Comparison of ENCODE assay signal across 1 cellular context in the genomic region with DNA sequence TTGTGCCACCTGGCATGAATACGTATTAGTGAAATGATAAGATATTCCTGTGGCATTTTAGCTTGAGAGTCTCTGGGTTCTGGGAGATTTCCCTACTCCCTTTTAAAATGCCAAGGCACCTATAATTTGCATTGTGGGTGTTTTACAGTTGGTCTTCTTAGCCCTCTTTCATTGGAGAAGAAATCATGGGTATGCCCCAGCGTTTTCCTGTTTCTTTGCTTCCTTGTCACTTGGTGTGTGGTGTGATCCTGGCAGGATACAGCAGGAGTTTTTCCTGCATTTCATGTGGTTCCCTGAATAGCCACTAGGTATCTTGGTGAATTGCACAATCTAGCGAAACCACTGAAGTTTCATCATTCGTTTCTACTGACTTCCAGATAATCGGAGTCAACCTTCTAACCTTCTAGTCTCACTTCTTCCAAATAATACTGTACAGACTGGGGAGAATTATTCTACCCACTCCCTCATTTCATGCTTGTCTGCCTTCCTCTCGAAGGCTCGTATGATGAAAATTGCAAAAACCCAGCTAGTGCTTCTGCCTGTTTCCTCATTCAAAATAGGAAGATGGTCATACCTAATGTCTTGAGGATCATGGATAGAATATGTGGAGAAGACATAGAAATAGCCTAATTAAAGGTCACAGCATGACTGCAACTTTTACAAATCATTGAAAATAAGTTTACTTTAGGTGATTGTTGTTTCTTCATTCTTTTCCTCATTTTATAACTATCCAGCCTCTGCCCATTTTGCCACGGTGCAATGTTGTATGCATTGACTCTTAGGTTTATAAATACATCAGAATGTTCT.
TF ChIP-seq lines count a peak whose summit lies in the region.

No MANE protein-coding gene starts in this region.

TF ChIP-seq in HepG2, 621 proteins besides CTCF, POLR2A, EP300 and RAD21 (continued from another document):
- TF ChIP-seq, protein P1, sequence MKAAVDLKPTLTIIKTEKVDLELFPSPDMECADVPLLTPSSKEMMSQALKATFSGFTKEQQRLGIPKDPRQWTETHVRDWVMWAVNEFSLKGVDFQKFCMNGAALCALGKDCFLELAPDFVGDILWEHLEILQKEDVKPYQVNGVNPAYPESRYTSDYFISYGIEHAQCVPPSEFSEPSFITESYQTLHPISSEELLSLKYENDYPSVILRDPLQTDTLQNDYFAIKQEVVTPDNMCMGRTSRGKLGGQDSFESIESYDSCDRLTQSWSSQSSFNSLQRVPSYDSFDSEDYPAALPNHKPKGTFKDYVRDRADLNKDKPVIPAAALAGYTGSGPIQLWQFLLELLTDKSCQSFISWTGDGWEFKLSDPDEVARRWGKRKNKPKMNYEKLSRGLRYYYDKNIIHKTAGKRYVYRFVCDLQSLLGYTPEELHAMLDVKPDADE (CRISPR knock-in tag; IDR thresholded peaks at IDR 0.05): no peak
- TF ChIP-seq, protein P2, sequence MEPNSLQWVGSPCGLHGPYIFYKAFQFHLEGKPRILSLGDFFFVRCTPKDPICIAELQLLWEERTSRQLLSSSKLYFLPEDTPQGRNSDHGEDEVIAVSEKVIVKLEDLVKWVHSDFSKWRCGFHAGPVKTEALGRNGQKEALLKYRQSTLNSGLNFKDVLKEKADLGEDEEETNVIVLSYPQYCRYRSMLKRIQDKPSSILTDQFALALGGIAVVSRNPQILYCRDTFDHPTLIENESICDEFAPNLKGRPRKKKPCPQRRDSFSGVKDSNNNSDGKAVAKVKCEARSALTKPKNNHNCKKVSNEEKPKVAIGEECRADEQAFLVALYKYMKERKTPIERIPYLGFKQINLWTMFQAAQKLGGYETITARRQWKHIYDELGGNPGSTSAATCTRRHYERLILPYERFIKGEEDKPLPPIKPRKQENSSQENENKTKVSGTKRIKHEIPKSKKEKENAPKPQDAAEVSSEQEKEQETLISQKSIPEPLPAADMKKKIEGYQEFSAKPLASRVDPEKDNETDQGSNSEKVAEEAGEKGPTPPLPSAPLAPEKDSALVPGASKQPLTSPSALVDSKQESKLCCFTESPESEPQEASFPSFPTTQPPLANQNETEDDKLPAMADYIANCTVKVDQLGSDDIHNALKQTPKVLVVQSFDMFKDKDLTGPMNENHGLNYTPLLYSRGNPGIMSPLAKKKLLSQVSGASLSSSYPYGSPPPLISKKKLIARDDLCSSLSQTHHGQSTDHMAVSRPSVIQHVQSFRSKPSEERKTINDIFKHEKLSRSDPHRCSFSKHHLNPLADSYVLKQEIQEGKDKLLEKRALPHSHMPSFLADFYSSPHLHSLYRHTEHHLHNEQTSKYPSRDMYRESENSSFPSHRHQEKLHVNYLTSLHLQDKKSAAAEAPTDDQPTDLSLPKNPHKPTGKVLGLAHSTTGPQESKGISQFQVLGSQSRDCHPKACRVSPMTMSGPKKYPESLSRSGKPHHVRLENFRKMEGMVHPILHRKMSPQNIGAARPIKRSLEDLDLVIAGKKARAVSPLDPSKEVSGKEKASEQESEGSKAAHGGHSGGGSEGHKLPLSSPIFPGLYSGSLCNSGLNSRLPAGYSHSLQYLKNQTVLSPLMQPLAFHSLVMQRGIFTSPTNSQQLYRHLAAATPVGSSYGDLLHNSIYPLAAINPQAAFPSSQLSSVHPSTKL (CRISPR knock-in tag; IDR thresholded peaks at IDR 0.05): peak; percentile 26; the same call in 1 of the 2 replicates
- TF ChIP-seq ZBTB1 (CRISPR knock-in tag; IDR thresholded peaks at IDR 0.05; ENCODE audit: borderline replicate concordance) (no peak), YEATS4 (CRISPR knock-in tag; IDR thresholded peaks at IDR 0.05; ENCODE audit: borderline replicate concordance) (0 out of 2 replicates have a peak, but pooled peaks have one; percentile 27), PHB2 (IDR thresholded peaks at IDR 0.05; ENCODE audit: partially characterized antibody) (no peak), ZNF253 (CRISPR knock-in tag; IDR thresholded peaks at IDR 0.05; ENCODE audit: borderline replicate concordance) (no peak), ATF7 (IDR thresholded peaks at IDR 0.05) (0 out of 2 replicates have a peak, but pooled peaks have one; percentile 1), ATF7 (CRISPR knock-in tag; IDR thresholded peaks at IDR 0.05) (no peak), HOXA7 (CRISPR knock-in tag; IDR thresholded peaks at IDR 0.05) (no peak), NFYB (CRISPR knock-in tag; IDR thresholded peaks at IDR 0.05) (no peak), HNF4G (IDR thresholded peaks at IDR 0.05; ENCODE audit: borderline replicate concordance, low read depth, low read length) (no peak), HNF4G (CRISPR knock-in tag; IDR thresholded peaks at IDR 0.05; ENCODE audit: borderline replicate concordance, low read depth) (no peak)
- TF ChIP-seq, protein P3, sequence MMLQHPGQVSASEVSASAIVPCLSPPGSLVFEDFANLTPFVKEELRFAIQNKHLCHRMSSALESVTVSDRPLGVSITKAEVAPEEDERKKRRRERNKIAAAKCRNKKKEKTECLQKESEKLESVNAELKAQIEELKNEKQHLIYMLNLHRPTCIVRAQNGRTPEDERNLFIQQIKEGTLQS (CRISPR knock-in tag; IDR thresholded peaks at IDR 0.05): peak; percentile 66; the same call in 1 of the 2 replicates
- TF ChIP-seq, protein P4, sequence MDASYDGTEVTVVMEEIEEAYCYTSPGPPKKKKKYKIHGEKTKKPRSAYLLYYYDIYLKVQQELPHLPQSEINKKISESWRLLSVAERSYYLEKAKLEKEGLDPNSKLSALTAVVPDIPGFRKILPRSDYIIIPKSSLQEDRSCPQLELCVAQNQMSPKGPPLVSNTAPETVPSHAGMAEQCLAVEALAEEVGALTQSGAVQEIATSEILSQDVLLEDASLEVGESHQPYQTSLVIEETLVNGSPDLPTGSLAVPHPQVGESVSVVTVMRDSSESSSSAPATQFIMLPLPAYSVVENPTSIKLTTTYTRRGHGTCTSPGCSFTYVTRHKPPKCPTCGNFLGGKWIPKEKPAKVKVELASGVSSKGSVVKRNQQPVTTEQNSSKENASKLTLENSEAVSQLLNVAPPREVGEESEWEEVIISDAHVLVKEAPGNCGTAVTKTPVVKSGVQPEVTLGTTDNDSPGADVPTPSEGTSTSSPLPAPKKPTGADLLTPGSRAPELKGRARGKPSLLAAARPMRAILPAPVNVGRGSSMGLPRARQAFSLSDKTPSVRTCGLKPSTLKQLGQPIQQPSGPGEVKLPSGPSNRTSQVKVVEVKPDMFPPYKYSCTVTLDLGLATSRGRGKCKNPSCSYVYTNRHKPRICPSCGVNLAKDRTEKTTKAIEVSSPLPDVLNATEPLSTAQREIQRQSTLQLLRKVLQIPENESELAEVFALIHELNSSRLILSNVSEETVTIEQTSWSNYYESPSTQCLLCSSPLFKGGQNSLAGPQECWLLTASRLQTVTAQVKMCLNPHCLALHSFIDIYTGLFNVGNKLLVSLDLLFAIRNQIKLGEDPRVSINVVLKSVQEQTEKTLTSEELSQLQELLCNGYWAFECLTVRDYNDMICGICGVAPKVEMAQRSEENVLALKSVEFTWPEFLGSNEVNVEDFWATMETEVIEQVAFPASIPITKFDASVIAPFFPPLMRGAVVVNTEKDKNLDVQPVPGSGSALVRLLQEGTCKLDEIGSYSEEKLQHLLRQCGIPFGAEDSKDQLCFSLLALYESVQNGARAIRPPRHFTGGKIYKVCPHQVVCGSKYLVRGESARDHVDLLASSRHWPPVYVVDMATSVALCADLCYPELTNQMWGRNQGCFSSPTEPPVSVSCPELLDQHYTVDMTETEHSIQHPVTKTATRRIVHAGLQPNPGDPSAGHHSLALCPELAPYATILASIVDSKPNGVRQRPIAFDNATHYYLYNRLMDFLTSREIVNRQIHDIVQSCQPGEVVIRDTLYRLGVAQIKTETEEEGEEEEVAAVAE (CRISPR knock-in tag; IDR thresholded peaks at IDR 0.05; ENCODE audit: borderline replicate concordance): no peak
